18 cellular contexts compared by ENCODE assay signal in genomic region chr2:239898292-239898925, GRCh38.
DNase-seq lines count a peak whose midpoint lies in the region; ATAC-seq lines count a peak whose summit lies in the region.
"Had no signal": no experiment of that assay in that cellular context is flagged by ENCODE, and none has a peak within 500 bp of the region (broad histone marks: within the 10 kb centered on the region; RNA-seq: fewer than 3 reads in every experiment).

No MANE protein-coding gene starts in this region.

- intact Hi-C loops in posterior vena cava (cut with DNase I), result no loop called here

- ATAC-seq in HG02973 (IDR thresholded peaks at IDR 0.05; ENCODE audit: unreplicated experiment), result no peak
- ATAC-seq: Panc1 had no signal

- DNase-seq in activated effector memory CD4-positive, alpha-beta T cell treated with anti-CD3 and anti-CD28 coated beads, Interleukin-2, amount 50 U/mL, for 16 hours, result peak; percentile 44
- DNase-seq in activated effector memory CD4-positive, alpha-beta T cell treated with Interleukin-2 at 50 U/mL for 16 hours, result no peak
- DNase-seq in activated CD8-positive, alpha-beta memory T cell treated with anti-CD3 and anti-CD28 coated beads, Interleukin-2, amount 50 U/mL, for 48 hours, result peak; percentile 30
- peak; percentile 38 for DNase-seq in posterior vena cava (ENCODE audit: low spot score)
- DNase-seq in ureter (ENCODE audit: low spot score), result peak; percentile 32
- no peak for DNase-seq in stimulated activated CD4-positive, alpha-beta T cell treated with anti-CD3 and anti-CD28 coated beads, Interleukin-4, amount 100 ng/mL, for 4 hours
- DNase-seq: CD4-positive, CD25-positive, alpha-beta regulatory T cell; GM23248; KG1; NCI-H1092 treated with DMSO at 0.1 percent for 48 hours; NCI-H146; NCI-H2029; NCI-H226; NCI-H524 treated with DMSO at 0.1 percent for 48 hours; NCI-H82; SJCRH30 had no signal

Comparison
In these comparisons a context has a peak if more than half of its experiments do, and no peak if none do; other contexts are left out.
1. DNase-seq: peak in activated effector memory CD4-positive, alpha-beta T cell treated with anti-CD3 and anti-CD28 coated beads, Interleukin-2, amount 50 U/mL, for 16 hours (single experiment), activated CD8-positive, alpha-beta memory T cell treated with anti-CD3 and anti-CD28 coated beads, Interleukin-2, amount 50 U/mL, for 48 hours (single experiment), posterior vena cava (single experiment) and ureter (single experiment); none in activated effector memory CD4-positive, alpha-beta T cell treated with Interleukin-2 at 50 U/mL for 16 hours (single experiment) and stimulated activated CD4-positive, alpha-beta T cell treated with anti-CD3 and anti-CD28 coated beads, Interleukin-4, amount 100 ng/mL, for 4 hours (0 of 2).